In genomic region chr2:70420005-70420580, GRCh38 we compare ENCODE assay signal across 20 cellular contexts.
DNase-seq lines count a peak whose midpoint lies in the region; ATAC-seq and TF ChIP-seq lines count a peak whose summit lies in the region.
"Had no signal": no experiment of that assay in that cellular context is flagged by ENCODE, and none has a peak within 500 bp of the region (broad histone marks: within the 10 kb centered on the region; RNA-seq: fewer than 3 reads in every experiment).

No MANE protein-coding gene starts in this region.

- H3F3A ChIP-seq in PC-3 (ENCODE audit: low read length, unreplicated experiment), result no peaks in the 10 kb centered on the region

- H3K27ac ChIP-seq in PC-3 (ENCODE audit: low read length) (no peak overlapping the region), suprapubic skin (peak overlapping the region; percentile 18)
- H3K27ac ChIP-seq: C4-2B had no signal

- no peaks in the 10 kb centered on the region for H3K79me2 ChIP-seq in PC-3 (ENCODE audit: low read length)

- no peak for TF ChIP-seq POLR2A in suprapubic skin (IDR thresholded peaks at IDR 0.05)

- no peak for TF ChIP-seq EP300 in suprapubic skin (IDR thresholded peaks at IDR 0.05)

- WGBS in suprapubic skin, result 35% methylated on average over 4 of the region's 4 CpGs

- no peak overlapping the region for H3K4me2 ChIP-seq in PC-3 (ENCODE audit: low read length)

- no peaks in the 10 kb centered on the region for H3K36me3 ChIP-seq in PC-3 (ENCODE audit: low read depth, low read length)
- H3K36me3 ChIP-seq in suprapubic skin, result no peaks in the 10 kb centered on the region

- no peaks in the 10 kb centered on the region for H3K27me3 ChIP-seq in PC-3 (ENCODE audit: low read length)
- peaks cover 3% of the 10 kb centered on the region for H3K27me3 ChIP-seq in suprapubic skin

- intact Hi-C loops in PC-3 (cut with micrococcal nuclease), result no loop called here
- intact Hi-C loops in Right ventricle myocardium superior (cut with DNase I), result no loop called here

- DNase-seq in NCI-H1436 treated with DMSO at 0.1 percent for 48 hours (lab: John Stamatoyannopoulos, UW), result peak; percentile 27
- no peak for DNase-seq in PC-3
- DNase-seq in medulla oblongata (ENCODE audit: extremely low spot score), result peak; percentile 3
- DNase-seq in suprapubic skin (ENCODE audit: low spot score in 2 of 2), result no peak
- DNase-seq in Right ventricle myocardium superior, result no peak
- DNase-seq in GM10248 (ENCODE audit: extremely low spot score), result no peak
- no peak for DNase-seq in stimulated activated naive CD8-positive, alpha-beta T cell treated with anti-CD3 and anti-CD28 coated beads, Interleukin-15, Interleukin-2, amounts not matched to agents 100 U/mL and 50 U/mL, for 24 hours
- DNase-seq: activated CD4-positive, alpha-beta T cell treated with anti-CD3 and anti-CD28 coated beads, Interleukin-2, amount 10 ng/mL, durations not matched to agents 7 days and 5 days; activated naive CD8-positive, alpha-beta T cell treated with anti-CD3 and anti-CD28 coated beads, Interleukin-2, amount 50 U/mL, for 24 hours; activated T-cell treated with anti-CD3 and anti-CD28 coated beads, Interleukin-2, amount 50 U/mL, for 48 hours; central memory CD4-positive, alpha-beta T cell; dermis blood vessel endothelial cell; KBM-7; left ventricle myocardium superior; naive thymus-derived CD4-positive, alpha-beta T cell; NCI-H1694; OCI-M1; right cardiac atrium; stimulated activated CD4-positive, alpha-beta T cell treated with anti-CD3 and anti-CD28 coated beads, Interleukin-2, amount 100 ng/mL, for 48 hours had no signal

- H2AFZ ChIP-seq in PC-3 (ENCODE audit: low read length), result peak overlapping the region; percentile 37; the same call in 1 of the 2 replicates

- CTCF ChIA-PET in PC-3 (lab: Charles Lee), result no interaction called here
- CTCF ChIA-PET in GM10248 (lab: Yijun Ruan, JAX), result interaction anchor here (2.3 kb wide), 1 partner anchor 9 kb away, joined by 5 read pairs; no protein-coding TSS in a partner anchor

- POLR2A ChIA-PET in PC-3 (lab: Charles Lee; ENCODE audit: unreplicated experiment), result interaction anchor here (0.5 kb wide), 1 partner anchor 1375 kb away, joined by 3 read pairs; no protein-coding TSS in a partner anchor
- POLR2A ChIA-PET in GM10248 (lab: Yijun Ruan, JAX), result no interaction called here

- H3K9me3 ChIP-seq in PC-3 (ENCODE audit: low read length) (no peaks in the 10 kb centered on the region), suprapubic skin (no peaks in the 10 kb centered on the region)

- no peaks in the 10 kb centered on the region for H3K9me2 ChIP-seq in PC-3 (replicated peaks; ENCODE audit: low read length)

- no peaks in the 10 kb centered on the region for H4K20me1 ChIP-seq in PC-3 (ENCODE audit: low read length)

- TF ChIP-seq CTCF in PC-3 (conservative IDR thresholded peaks at IDR 0.05; ENCODE audit: low read depth, low read length) (no peak), suprapubic skin (IDR thresholded peaks at IDR 0.05) (no peak), GM10248 (IDR thresholded peaks at IDR 0.05; ENCODE audit: control extremely low read depth, extremely low read depth, low read depth, missing control alignments) (no peak)

- H3K9ac ChIP-seq in PC-3 (ENCODE audit: low read length), result no peak overlapping the region

- H3K4me3 ChIP-seq in PC-3 (ENCODE audit: low read length) (no peak overlapping the region), suprapubic skin (no peak overlapping the region)

- H3K4me1 ChIP-seq in PC-3 (ENCODE audit: insufficient read depth, low read length) (no peaks in the 10 kb centered on the region), suprapubic skin (peaks cover 8% of the 10 kb centered on the region)

- BruUV-seq in PC-3 (replicated peaks; lab: Mats Ljungman, UMichigan), result no TSS peak

- ATAC-seq in PC-3 (no peak), Right ventricle myocardium superior (ENCODE audit: poor library complexity) (no peak)
- ATAC-seq in stimulated activated naive CD8-positive, alpha-beta T cell treated with anti-CD3 and anti-CD28 coated beads, Interleukin-15, Interleukin-2, amounts not matched to agents 100 U/mL and 50 U/mL, for 24 hours, result no peak
- ATAC-seq: activated naive CD8-positive, alpha-beta T cell treated with anti-CD3 and anti-CD28 coated beads, Interleukin-2, amount 50 U/mL, for 24 hours; left ventricle myocardium superior; naive thymus-derived CD4-positive, alpha-beta T cell; right cardiac atrium had no signal

Comparison
In these comparisons a context has a peak if more than half of its experiments do, and no peak if none do; other contexts are left out.
1. DNase-seq: peak in NCI-H1436 treated with DMSO at 0.1 percent for 48 hours (single experiment) and medulla oblongata (single experiment); none in PC-3 (single experiment), suprapubic skin (0 of 2), Right ventricle myocardium superior (single experiment), GM10248 (single experiment) and stimulated activated naive CD8-positive, alpha-beta T cell treated with anti-CD3 and anti-CD28 coated beads, Interleukin-15, Interleukin-2, amounts not matched to agents 100 U/mL and 50 U/mL, for 24 hours (single experiment).